11 cellular contexts compared by ENCODE assay signal in the genomic region with DNA sequence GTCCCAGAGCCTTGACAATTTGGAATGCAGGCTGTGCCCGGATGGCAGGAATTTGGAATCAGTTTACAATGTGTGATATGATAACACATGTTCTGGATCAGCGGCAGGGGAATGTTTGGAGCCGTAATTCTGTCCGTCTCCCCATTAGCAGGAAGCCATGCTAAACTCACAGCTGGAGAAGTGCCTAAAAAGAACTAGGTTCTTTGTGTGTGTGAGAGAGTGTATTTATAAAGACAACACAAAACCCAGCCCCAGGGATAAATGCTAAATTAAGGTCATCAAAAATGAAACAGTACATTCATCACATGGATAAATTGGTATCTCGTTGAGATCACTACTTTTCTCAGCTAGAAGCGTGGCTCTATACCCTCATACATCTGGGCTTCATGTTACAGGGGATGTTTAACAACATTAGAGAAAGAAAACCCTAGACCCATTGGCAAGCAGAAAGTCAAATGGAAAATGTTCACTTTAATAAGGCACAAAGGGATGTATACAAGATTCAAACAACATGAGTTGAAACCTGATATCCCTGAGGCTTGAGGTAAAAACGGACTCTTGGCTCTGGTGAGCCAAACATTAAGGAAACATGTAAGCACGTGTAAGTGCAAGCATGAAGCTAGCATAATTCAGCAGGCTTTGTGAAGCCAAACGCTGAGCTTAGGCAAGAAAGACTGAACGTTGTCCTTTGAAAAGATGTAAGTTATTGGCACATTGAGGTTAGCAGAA. TPM values are rescaled to one million over a fixed set of nuclear protein-coding genes. Genes with fewer than 3 reads are reported as not detected.
DNase-seq lines count a peak whose midpoint lies in the region; ATAC-seq and TF ChIP-seq lines count a peak whose summit lies in the region.
"Had no signal": no experiment of that assay in that cellular context is flagged by ENCODE, and none has a peak within 500 bp of the region (broad histone marks: within the 10 kb centered on the region; RNA-seq: fewer than 3 reads in every experiment).

No MANE protein-coding gene starts in this region.

- H3K79me2 ChIP-seq in mammary epithelial cell (ENCODE audit: insufficient read depth, low read length): no peaks in the 10 kb centered on the region

- dilution Hi-C loops in mammary epithelial cell (cut with HindIII; ENCODE audit: low sequenced_read_pairs): no loop called here

- DNase-seq in DMS 273 (lab: John Stamatoyannopoulos, UW; ENCODE audit: unreplicated experiment) (peak; percentile 58), NCI-H146 treated with DMSO at 0.1 percent for 48 hours (lab: John Stamatoyannopoulos, UW; ENCODE audit: unreplicated experiment) (peak; percentile 8), mammary epithelial cell (no peak), osteocyte (ENCODE audit: extremely low spot score, unreplicated experiment) (no peak), tibial nerve (ENCODE audit: low spot score in 2 of 2) (no peak), activated gamma-delta T cell treated with Interleukin-2 at 50 U/mL for 16 hours (no peak)
- DNase-seq in activated T-helper 2 cell treated with anti-CD3 and anti-CD28 coated beads, Interferon-gamma antibody, Interleukin-2, Interleukin-4, amounts not matched to agents 10 μg/mL and 5 μg/mL and 100 μg/mL, durations not matched to agents 14 hours and 24 hours and 36 hours (ENCODE audit: low spot score): no peak
- DNase-seq: cortex of kidney; stimulated activated CD8-positive, alpha-beta memory T cell treated with anti-CD3 and anti-CD28 coated beads, Interleukin-4, amount 100 ng/mL, for 48 hours had no signal

- H3K36me3 Mint-ChIP-seq in osteocyte (ENCODE audit: unreplicated experiment): no peaks in the 10 kb centered on the region
- no peaks in the 10 kb centered on the region for H3K36me3 Mint-ChIP-seq in activated T-helper 2 cell treated with anti-CD3 and anti-CD28 coated beads, Interferon-gamma antibody, Interleukin-2, Interleukin-4, amounts not matched to agents 10 μg/mL and 5 μg/mL and 100 μg/mL, durations not matched to agents 14 hours and 24 hours and 36 hours (ENCODE audit: low read depth)

- no peaks in the 10 kb centered on the region for H3K9me3 ChIP-seq in mammary epithelial cell (replicated peaks; ENCODE audit: insufficient read depth, low read length)
- no peaks in the 10 kb centered on the region for H3K9me3 ChIP-seq in tibial nerve
- H3K9me3 ChIP-seq: SJSA1 had no signal

- H3K4me3 ChIP-seq in mammary epithelial cell (replicated peaks in 1 of 3; ENCODE audit: insufficient read depth in 1 of 3, low read depth in 2 of 3, low read length in 3 of 3): no peak overlapping the region
- no peak overlapping the region for H3K4me3 ChIP-seq in tibial nerve
- H3K4me3 ChIP-seq: SJSA1 had no signal

- H3K27ac ChIP-seq in mammary epithelial cell (ENCODE audit: insufficient read depth, low read depth, low read length) (no peak overlapping the region), tibial nerve (no peak overlapping the region)
- H3K27ac ChIP-seq: SJSA1 had no signal

- TF ChIP-seq CTCF in mammary epithelial cell (conservative IDR thresholded peaks at IDR 0.05 in 1 of 2, IDR thresholded peaks at IDR 0.05 in 1 of 2; ENCODE audit: extremely low read depth in 1 of 2, insufficient read depth in 1 of 2, low read depth in 1 of 2, low read length in 2 of 2) (no peak), osteocyte (IDR thresholded peaks at IDR 0.05) (no peak), tibial nerve (IDR thresholded peaks at IDR 0.05) (no peak)

- in situ Hi-C loops in mammary epithelial cell (cut with MboI; ENCODE audit: low sequenced_read_pairs in 2 of 2): loop anchor here in 1 of 2 donors (10.0 kb wide), 1 partner anchor 127 kb away; no protein-coding TSS in a partner anchor

- H3K36me3 ChIP-seq in mammary epithelial cell (ENCODE audit: insufficient read depth, low read length) (no peaks in the 10 kb centered on the region), tibial nerve (no peaks in the 10 kb centered on the region)
- H3K36me3 ChIP-seq: SJSA1 had no signal

- TF ChIP-seq POLR2A in tibial nerve (IDR thresholded peaks at IDR 0.05): no peak

- intact Hi-C loops in mammary epithelial cell (cut with micrococcal nuclease): no loop called here
- intact Hi-C loops in activated T-helper 2 cell treated with anti-CD3 and anti-CD28 coated beads, Interferon-gamma antibody, Interleukin-2, Interleukin-4, amounts not matched to agents 10 μg/mL and 5 μg/mL and 100 μg/mL, durations not matched to agents 14 hours and 24 hours and 36 hours (cut with micrococcal nuclease): no loop called here

- CTCF ChIA-PET in mammary epithelial cell (lab: Charles Lee; ENCODE audit: low non-redundant PET): no interaction called here

- H3K27ac Mint-ChIP-seq in osteocyte (ENCODE audit: unreplicated experiment): peak overlapping the region; percentile 83
- no peak overlapping the region for H3K27ac Mint-ChIP-seq in activated T-helper 2 cell treated with anti-CD3 and anti-CD28 coated beads, Interferon-gamma antibody, Interleukin-2, Interleukin-4, amounts not matched to agents 10 μg/mL and 5 μg/mL and 100 μg/mL, durations not matched to agents 14 hours and 24 hours and 36 hours

- TF ChIP-seq EP300 in tibial nerve (IDR thresholded peaks at IDR 0.05): no peak

- no peaks in the 10 kb centered on the region for H3K9me3 Mint-ChIP-seq in osteocyte (ENCODE audit: unreplicated experiment)
- no peaks in the 10 kb centered on the region for H3K9me3 Mint-ChIP-seq in activated T-helper 2 cell treated with anti-CD3 and anti-CD28 coated beads, Interferon-gamma antibody, Interleukin-2, Interleukin-4, amounts not matched to agents 10 μg/mL and 5 μg/mL and 100 μg/mL, durations not matched to agents 14 hours and 24 hours and 36 hours

- peak overlapping the region; percentile 66 for H3K4me3 Mint-ChIP-seq in osteocyte (ENCODE audit: unreplicated experiment)
- H3K4me3 Mint-ChIP-seq in activated T-helper 2 cell treated with anti-CD3 and anti-CD28 coated beads, Interferon-gamma antibody, Interleukin-2, Interleukin-4, amounts not matched to agents 10 μg/mL and 5 μg/mL and 100 μg/mL, durations not matched to agents 14 hours and 24 hours and 36 hours (ENCODE audit: low read depth): no peak overlapping the region

- peaks cover 6% of the 10 kb centered on the region for H3K4me1 ChIP-seq in mammary epithelial cell (ENCODE audit: insufficient read depth, low read length)
- peaks cover 0 to 9% (median 0%) of the 10 kb centered on the region in 4 donors for H3K4me1 ChIP-seq in tibial nerve

- ATAC-seq in GM21619 (IDR thresholded peaks at IDR 0.05; ENCODE audit: unreplicated experiment): no peak

- no peaks in the 10 kb centered on the region for H3K27me3 Mint-ChIP-seq in osteocyte (ENCODE audit: unreplicated experiment)
- no peaks in the 10 kb centered on the region for H3K27me3 Mint-ChIP-seq in activated T-helper 2 cell treated with anti-CD3 and anti-CD28 coated beads, Interferon-gamma antibody, Interleukin-2, Interleukin-4, amounts not matched to agents 10 μg/mL and 5 μg/mL and 100 μg/mL, durations not matched to agents 14 hours and 24 hours and 36 hours (ENCODE audit: low read depth)

- peak overlapping the region; percentile 3 for H3K4me2 ChIP-seq in mammary epithelial cell (ENCODE audit: insufficient read depth, low read depth, low read length)

- H2AFZ ChIP-seq in mammary epithelial cell (ENCODE audit: low read depth, low read length): peak overlapping the region; percentile 8

- WGBS in mammary epithelial cell (ENCODE audit: low coverage, missing lambda C conversion rate): 28% methylated on average over 10 of the region's 10 CpGs
- 25 to 29% methylated on average over 10 of the region's 10 CpGs for WGBS in tibial nerve, 2 donors

- H3K4me1 Mint-ChIP-seq in osteocyte (ENCODE audit: unreplicated experiment): peaks cover 38% of the 10 kb centered on the region
- peaks cover 13% of the 10 kb centered on the region for H3K4me1 Mint-ChIP-seq in activated T-helper 2 cell treated with anti-CD3 and anti-CD28 coated beads, Interferon-gamma antibody, Interleukin-2, Interleukin-4, amounts not matched to agents 10 μg/mL and 5 μg/mL and 100 μg/mL, durations not matched to agents 14 hours and 24 hours and 36 hours (ENCODE audit: low read depth)

- no peak overlapping the region for H3K9ac ChIP-seq in mammary epithelial cell (ENCODE audit: insufficient read depth, low read length)

- H4K20me1 ChIP-seq in mammary epithelial cell (ENCODE audit: insufficient read depth, low read length): no peaks in the 10 kb centered on the region

- H3K27me3 ChIP-seq in mammary epithelial cell (ENCODE audit: insufficient read depth, low read length) (no peaks in the 10 kb centered on the region), tibial nerve (no peaks in the 10 kb centered on the region)
- H3K27me3 ChIP-seq: SJSA1 had no signal

- BruUV-seq in mammary epithelial cell (replicated peaks; lab: Mats Ljungman, UMichigan): no TSS peak

RNA-seq across cellular contexts. Expression of gene TMEM131L, which starts 18.0 kb away (rescaled TPM):
- total RNA-seq in mammary epithelial cell: 10 to 100 TPM; 17.4 to 33.8 TPM
- 8.6 TPM for polyA plus RNA-seq in mammary epithelial cell
- 24.3 TPM for polyA minus RNA-seq in mammary epithelial cell
- 6.4 and 8.6 TPM in 2 replicates for total RNA-seq in osteocyte
- 28.1 and 29.7 TPM in 2 replicates for total RNA-seq in activated T-helper 2 cell treated with anti-CD3 and anti-CD28 coated beads, Interferon-gamma antibody, Interleukin-2, Interleukin-4, amounts not matched to agents 10 μg/mL and 5 μg/mL and 100 μg/mL, durations not matched to agents 14 hours and 24 hours and 36 hours
- 10 to 100 TPM in 3 of 4 donors, 1 to 10 TPM in 1; 8.7 to 19.9 (median 12.1) TPM for total RNA-seq in tibial nerve

Comparison
In these comparisons a context has a peak if more than half of its experiments do, and no peak if none do; other contexts are left out.
1. DNase-seq: peak in DMS 273 (single experiment) and NCI-H146 treated with DMSO at 0.1 percent for 48 hours (single experiment); none in mammary epithelial cell (single experiment), osteocyte (single experiment), activated T-helper 2 cell treated with anti-CD3 and anti-CD28 coated beads, Interferon-gamma antibody, Interleukin-2, Interleukin-4, amounts not matched to agents 10 μg/mL and 5 μg/mL and 100 μg/mL, durations not matched to agents 14 hours and 24 hours and 36 hours (single experiment), tibial nerve (0 of 2) and activated gamma-delta T cell treated with Interleukin-2 at 50 U/mL for 16 hours (single experiment).